Comparison of ENCODE assay signal across 1 cellular context in the genomic region with DNA sequence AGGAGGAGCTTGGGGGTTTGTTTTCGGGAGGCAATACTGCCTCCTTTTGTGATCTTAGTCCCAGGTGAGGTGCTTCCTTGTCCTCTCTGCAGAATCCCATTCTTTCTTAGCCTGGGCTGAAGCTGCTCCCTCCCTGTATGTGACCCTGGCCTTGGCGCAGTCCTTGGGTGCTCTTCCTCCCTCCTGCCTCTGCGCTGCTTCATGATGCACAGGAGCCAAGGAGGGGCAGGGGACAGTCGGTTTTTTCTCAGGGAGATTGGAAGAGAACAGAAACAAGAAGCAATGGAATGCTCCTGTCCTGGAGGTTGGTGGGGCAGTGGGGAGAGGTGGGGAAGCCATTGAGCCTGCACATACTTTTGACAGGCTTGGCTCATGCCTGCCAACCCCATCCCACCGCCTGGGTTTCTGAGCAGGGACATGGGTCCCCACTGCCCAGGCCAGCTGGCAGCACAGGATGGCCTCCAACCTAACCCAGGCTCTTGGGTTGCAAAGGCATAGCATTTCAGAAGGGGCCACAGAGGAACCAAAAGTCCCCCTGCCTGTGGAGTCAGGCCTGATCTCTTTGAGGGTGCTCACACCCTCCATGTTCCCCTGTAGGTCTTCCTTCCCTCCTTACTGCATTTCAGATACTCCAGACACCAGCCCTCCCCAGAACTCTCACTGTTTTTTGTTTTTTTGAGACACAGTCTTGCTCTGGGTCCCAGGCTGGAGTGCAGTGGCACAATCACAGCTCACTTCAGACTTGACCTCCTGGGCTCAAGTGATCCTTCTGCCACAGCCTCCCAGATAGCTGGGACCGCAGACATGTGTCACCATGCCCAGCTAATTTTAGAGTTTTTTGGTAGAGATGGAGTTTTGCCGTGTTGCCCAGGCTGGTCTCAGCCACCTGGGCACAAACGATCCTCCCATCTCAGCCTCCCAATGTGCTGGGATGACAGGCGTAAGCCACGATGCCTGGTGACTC.
TF ChIP-seq lines count a peak whose summit lies in the region.

No MANE protein-coding gene starts in this region.

TF ChIP-seq in IMR-90, 13 proteins besides CTCF, POLR2A, EP300 and RAD21:
- no peak for TF ChIP-seq MXI1 (IDR thresholded peaks at IDR 0.05; ENCODE audit: borderline replicate concordance, low read depth, low read length)
- TF ChIP-seq RFX5 (IDR thresholded peaks at IDR 0.05; ENCODE audit: low read depth, low read length) = no peak
- no peak for TF ChIP-seq CHD1 (IDR thresholded peaks at IDR 0.05; ENCODE audit: low read depth, low read length)
- no peak for TF ChIP-seq MAFK (IDR thresholded peaks at IDR 0.05; ENCODE audit: low read depth, low read length)
- no peak for TF ChIP-seq MAZ (IDR thresholded peaks at IDR 0.05; ENCODE audit: borderline replicate concordance, low read depth, low read length)
- TF ChIP-seq FOS (IDR thresholded peaks at IDR 0.05; ENCODE audit: low read depth, low read length) = no peak
- no peak for TF ChIP-seq SMC3 (IDR thresholded peaks at IDR 0.05; ENCODE audit: low read depth, low read length)
- TF ChIP-seq ELK1 (IDR thresholded peaks at IDR 0.05; ENCODE audit: borderline replicate concordance, low read depth, low read length) = no peak
- no peak for TF ChIP-seq NFE2L2 (IDR thresholded peaks at IDR 0.05; ENCODE audit: low read depth, low read length)
- TF ChIP-seq BHLHE40 (IDR thresholded peaks at IDR 0.05; ENCODE audit: low read depth, low read length) = no peak
- TF ChIP-seq CEBPB (IDR thresholded peaks at IDR 0.05; ENCODE audit: low read depth, low read length) = no peak
- no peak for TF ChIP-seq USF2 (IDR thresholded peaks at IDR 0.05; ENCODE audit: low read depth, low read length)
- TF ChIP-seq RCOR1 (IDR thresholded peaks at IDR 0.05; ENCODE audit: insufficient replicate concordance, low read length) = no peak
